Comparison of ENCODE assay signal across 10 cellular contexts in the genomic region with DNA sequence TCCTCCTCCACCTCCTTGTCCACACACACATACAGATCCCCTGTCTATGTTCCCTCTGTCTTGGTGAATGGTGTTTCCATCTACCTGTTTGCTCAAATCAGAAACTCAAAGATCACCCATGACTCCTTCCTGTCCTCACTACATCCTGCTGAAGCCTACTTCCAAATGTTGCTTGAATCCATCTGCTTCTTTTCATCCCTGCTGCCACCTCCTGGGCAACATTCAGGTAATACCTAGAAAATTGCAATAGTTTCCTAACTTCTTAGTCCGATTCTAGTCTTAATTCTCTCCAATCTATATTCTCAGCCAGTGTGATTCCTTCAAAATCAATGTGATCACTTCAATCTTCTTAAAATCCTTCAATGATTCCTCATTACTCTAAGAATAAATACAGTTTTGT.
DNase-seq lines count a peak whose midpoint lies in the region; ATAC-seq and TF ChIP-seq lines count a peak whose summit lies in the region.
"Had no signal": no experiment of that assay in that cellular context is flagged by ENCODE, and none has a peak within 500 bp of the region (broad histone marks: within the 10 kb centered on the region; RNA-seq: fewer than 3 reads in every experiment).

No MANE protein-coding gene starts in this region.

- H3K9me3 ChIP-seq in esophagus squamous epithelium = no peaks in the 10 kb centered on the region
- H3K9me3 ChIP-seq in ascending aorta = no peaks in the 10 kb centered on the region

- H3K36me3 ChIP-seq in esophagus squamous epithelium (no peaks in the 10 kb centered on the region), ascending aorta (no peaks in the 10 kb centered on the region)

- H3K9me3 Mint-ChIP-seq in activated naive CD8-positive, alpha-beta T cell treated with anti-CD3 and anti-CD28 coated beads for 36 hours = no peaks in the 10 kb centered on the region
- H3K9me3 Mint-ChIP-seq: memory B cell had no signal

- TF ChIP-seq POLR2A in esophagus squamous epithelium (IDR thresholded peaks at IDR 0.05) = no peak

- H3K36me3 Mint-ChIP-seq in activated naive CD8-positive, alpha-beta T cell treated with anti-CD3 and anti-CD28 coated beads for 36 hours = no peaks in the 10 kb centered on the region

- no peak overlapping the region for H3K27ac Mint-ChIP-seq in activated naive CD8-positive, alpha-beta T cell treated with anti-CD3 and anti-CD28 coated beads for 36 hours
- H3K27ac Mint-ChIP-seq: memory B cell had no signal

- WGBS in esophagus squamous epithelium, 2 donors = 80 to 89% methylated on average over 1 of the region's 1 CpG

- intact Hi-C loops in esophagus squamous epithelium (cut with DNase I) (no loop called here), ascending aorta (cut with DNase I) (no loop called here)

- H3K4me3 Mint-ChIP-seq in activated naive CD8-positive, alpha-beta T cell treated with anti-CD3 and anti-CD28 coated beads for 36 hours = no peak overlapping the region
- H3K4me3 Mint-ChIP-seq: memory B cell had no signal

- ATAC-seq in SK-N-SH treated with all-trans-retinoic acid at 6 μM for 48 hours (peak; percentile 53; the same call in 2 of the 3 replicates), GM21737 (IDR thresholded peaks at IDR 0.05; ENCODE audit: unreplicated experiment) (no peak)

- H3K27ac ChIP-seq in esophagus squamous epithelium = no peak overlapping the region
- H3K27ac ChIP-seq in ascending aorta = no peak overlapping the region

- TF ChIP-seq CTCF in esophagus squamous epithelium (IDR thresholded peaks at IDR 0.05) (peak in 1 of 6 experiments; percentile 39), ascending aorta (IDR thresholded peaks at IDR 0.05) (no peak)

- peak; percentile 10 for DNase-seq in A172 (ENCODE audit: low spot score)
- DNase-seq in HCEC 1CT = peak; percentile 22
- peak; percentile 17 for DNase-seq in iPS DF 19.7 (ENCODE audit: low read depth, low spot score)
- DNase-seq in esophagus squamous epithelium (lab: John Stamatoyannopoulos, UW) = no peak
- no peak for DNase-seq in ascending aorta (ENCODE audit: low spot score in 2 of 2)
- no peak for DNase-seq in activated naive CD8-positive, alpha-beta T cell treated with anti-CD3 and anti-CD28 coated beads for 36 hours
- DNase-seq: GF-D8 had no signal

- no peaks in the 10 kb centered on the region for H3K27me3 ChIP-seq in esophagus squamous epithelium
- no peaks in the 10 kb centered on the region for H3K27me3 ChIP-seq in ascending aorta

- H3K27me3 Mint-ChIP-seq in activated naive CD8-positive, alpha-beta T cell treated with anti-CD3 and anti-CD28 coated beads for 36 hours = peaks cover 10% of the 10 kb centered on the region

- no peak overlapping the region for H3K4me3 ChIP-seq in esophagus squamous epithelium
- H3K4me3 ChIP-seq in ascending aorta = no peak overlapping the region

- no peaks in the 10 kb centered on the region for H3K4me1 ChIP-seq in esophagus squamous epithelium
- no peaks in the 10 kb centered on the region for H3K4me1 ChIP-seq in ascending aorta

- no peaks in the 10 kb centered on the region for H3K4me1 Mint-ChIP-seq in activated naive CD8-positive, alpha-beta T cell treated with anti-CD3 and anti-CD28 coated beads for 36 hours
- H3K4me1 Mint-ChIP-seq: memory B cell had no signal

TF ChIP-seq in SK-N-SH treated with all-trans-retinoic acid at 6 μM for 48 hours, 23 proteins besides CTCF, POLR2A, EP300 and RAD21:
- TF ChIP-seq, protein P1, sequence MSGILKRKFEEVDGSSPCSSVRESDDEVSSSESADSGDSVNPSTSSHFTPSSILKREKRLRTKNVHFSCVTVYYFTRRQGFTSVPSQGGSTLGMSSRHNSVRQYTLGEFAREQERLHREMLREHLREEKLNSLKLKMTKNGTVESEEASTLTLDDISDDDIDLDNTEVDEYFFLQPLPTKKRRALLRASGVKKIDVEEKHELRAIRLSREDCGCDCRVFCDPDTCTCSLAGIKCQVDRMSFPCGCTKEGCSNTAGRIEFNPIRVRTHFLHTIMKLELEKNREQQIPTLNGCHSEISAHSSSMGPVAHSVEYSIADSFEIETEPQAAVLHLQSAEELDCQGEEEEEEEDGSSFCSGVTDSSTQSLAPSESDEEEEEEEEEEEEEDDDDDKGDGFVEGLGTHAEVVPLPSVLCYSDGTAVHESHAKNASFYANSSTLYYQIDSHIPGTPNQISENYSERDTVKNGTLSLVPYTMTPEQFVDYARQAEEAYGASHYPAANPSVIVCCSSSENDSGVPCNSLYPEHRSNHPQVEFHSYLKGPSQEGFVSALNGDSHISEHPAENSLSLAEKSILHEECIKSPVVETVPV (CRISPR knock-in tag; IDR thresholded peaks at IDR 0.05) = no peak
- no peak for TF ChIP-seq ESRRG (CRISPR knock-in tag; IDR thresholded peaks at IDR 0.05)
- TF ChIP-seq ZFP30 (CRISPR knock-in tag; IDR thresholded peaks at IDR 0.05) = no peak

Comparison
In these comparisons a context has a peak if more than half of its experiments do, and no peak if none do; other contexts are left out.
1. DNase-seq: peak in A172 (single experiment), HCEC 1CT (single experiment) and iPS DF 19.7 (single experiment); none in esophagus squamous epithelium (single experiment), ascending aorta (0 of 2) and activated naive CD8-positive, alpha-beta T cell treated with anti-CD3 and anti-CD28 coated beads for 36 hours (single experiment).